In genomic region chr4:176229645-176230044, GRCh38 we compare ENCODE assay signal across 17 cellular contexts. TPM values are rescaled to one million over a fixed set of nuclear protein-coding genes. Genes with fewer than 3 reads are reported as not detected.
DNase-seq lines count a peak whose midpoint lies in the region; ATAC-seq and TF ChIP-seq lines count a peak whose summit lies in the region.
"Had no signal": no experiment of that assay in that cellular context is flagged by ENCODE, and none has a peak within 500 bp of the region (broad histone marks: within the 10 kb centered on the region; RNA-seq: fewer than 3 reads in every experiment).

No MANE protein-coding gene starts in this region.

- DNase-seq in mammary epithelial cell (no peak), MCF 10A (ENCODE audit: unreplicated experiment) (no peak), cerebellum (ENCODE audit: low spot score) (peak; percentile 14), sigmoid colon (no peak)
- DNase-seq: 8988T; CD4-positive, alpha-beta memory T cell; DMS79 treated with DMSO at 0.1 percent for 48 hours; NCI-H1048; NCI-H146; NCI-H2081; NCI-H524 had no signal

- H3K4me3 Mint-ChIP-seq in MCF 10A (ENCODE audit: unreplicated experiment) (no peak overlapping the region), nephron (peak overlapping the region in 1 of 3 experiments; percentile 8)
- H3K4me3 Mint-ChIP-seq: CD4-positive, alpha-beta memory T cell had no signal

- TF ChIP-seq EP300 in sigmoid colon (IDR thresholded peaks at IDR 0.05): no peak

- TF ChIP-seq CTCF in mammary epithelial cell (conservative IDR thresholded peaks at IDR 0.05 in 1 of 2, IDR thresholded peaks at IDR 0.05 in 1 of 2; ENCODE audit: extremely low read depth in 1 of 2, insufficient read depth in 1 of 2, low read depth in 1 of 2, low read length in 2 of 2) (no peak), MCF 10A (IDR thresholded peaks at IDR 0.05; ENCODE audit: unreplicated experiment) (no peak), nephron (IDR thresholded peaks at IDR 0.05; ENCODE audit: unreplicated experiment in 3 of 3) (no peak), sigmoid colon (IDR thresholded peaks at IDR 0.05) (no peak)

- WGBS in mammary epithelial cell (ENCODE audit: low coverage, missing lambda C conversion rate): 33% methylated on average over 4 of the region's 4 CpGs
- 69 to 75% methylated on average over 4 of the region's 4 CpGs for WGBS in sigmoid colon, 2 donors

- H3K27me3 Mint-ChIP-seq in MCF 10A (ENCODE audit: insufficient read depth, unreplicated experiment) (no peaks in the 10 kb centered on the region), nephron (ENCODE audit: low read depth) (no peaks in the 10 kb centered on the region)

- H3K9me3 ChIP-seq in mammary epithelial cell (replicated peaks; ENCODE audit: insufficient read depth, low read length) (no peaks in the 10 kb centered on the region), sigmoid colon (no peaks in the 10 kb centered on the region)

- no peaks in the 10 kb centered on the region for H4K20me1 ChIP-seq in mammary epithelial cell (ENCODE audit: insufficient read depth, low read length)

- no peak for TF ChIP-seq POLR2A in sigmoid colon (IDR thresholded peaks at IDR 0.05)

- H3K4me3 ChIP-seq in mammary epithelial cell (replicated peaks in 1 of 3; ENCODE audit: insufficient read depth in 1 of 3, low read depth in 2 of 3, low read length in 3 of 3): no peak overlapping the region
- no peak overlapping the region for H3K4me3 ChIP-seq in sigmoid colon

- no peaks in the 10 kb centered on the region for H3K4me1 Mint-ChIP-seq in MCF 10A (ENCODE audit: insufficient read depth, unreplicated experiment)
- H3K4me1 Mint-ChIP-seq in nephron: peaks cover 13% of the 10 kb centered on the region

- no peak overlapping the region for H3K9ac ChIP-seq in mammary epithelial cell (ENCODE audit: insufficient read depth, low read length)
- H3K9ac ChIP-seq: KMS-11 had no signal

- H3K27ac Mint-ChIP-seq in MCF 10A (ENCODE audit: low read depth, unreplicated experiment) (no peak overlapping the region), nephron (peak overlapping the region in 2 of 3 experiments; percentile 20 to 70)
- H3K27ac Mint-ChIP-seq: CD4-positive, alpha-beta memory T cell had no signal

- POLR2A ChIA-PET in MCF 10A (lab: Yijun Ruan, JAX): no interaction called here

- no peaks in the 10 kb centered on the region for H3K27me3 ChIP-seq in mammary epithelial cell (ENCODE audit: insufficient read depth, low read length)
- H3K27me3 ChIP-seq in sigmoid colon: no peaks in the 10 kb centered on the region

- ATAC-seq in HG02973 (IDR thresholded peaks at IDR 0.05; ENCODE audit: unreplicated experiment) (no peak), HG03135 (IDR thresholded peaks at IDR 0.05; ENCODE audit: unreplicated experiment) (no peak), HG02885 (IDR thresholded peaks at IDR 0.05; ENCODE audit: poor library complexity, unreplicated experiment) (no peak)
- ATAC-seq: HepG2 had no signal

- no peaks in the 10 kb centered on the region for H3K36me3 ChIP-seq in mammary epithelial cell (ENCODE audit: insufficient read depth, low read length)
- H3K36me3 ChIP-seq in sigmoid colon: no peaks in the 10 kb centered on the region

- H3K9me3 Mint-ChIP-seq in MCF 10A (ENCODE audit: unreplicated experiment) (no peaks in the 10 kb centered on the region), nephron (no peaks in the 10 kb centered on the region)
- H3K9me3 Mint-ChIP-seq: CD4-positive, alpha-beta memory T cell had no signal

- dilution Hi-C loops in mammary epithelial cell (cut with HindIII; ENCODE audit: low sequenced_read_pairs): no loop called here

- H3K79me2 ChIP-seq in mammary epithelial cell (ENCODE audit: insufficient read depth, low read length): no peaks in the 10 kb centered on the region

- no TSS peak for BruUV-seq in mammary epithelial cell (replicated peaks; lab: Mats Ljungman, UMichigan)
- BruUV-seq in MCF 10A (replicated peaks; lab: Mats Ljungman, UMichigan): no TSS peak

- CTCF ChIA-PET in mammary epithelial cell (lab: Charles Lee; ENCODE audit: low non-redundant PET) (no interaction called here), MCF 10A (lab: Yijun Ruan, JAX) (no interaction called here)

- no peak overlapping the region for H3K4me2 ChIP-seq in mammary epithelial cell (ENCODE audit: insufficient read depth, low read depth, low read length)
- H3K4me2 ChIP-seq: KMS-11 had no signal

- H2AFZ ChIP-seq in mammary epithelial cell (ENCODE audit: low read depth, low read length): peak overlapping the region; percentile 34

- in situ Hi-C loops in mammary epithelial cell (cut with MboI; ENCODE audit: low sequenced_read_pairs in 2 of 2): no loop called here

- H3K4me1 ChIP-seq in mammary epithelial cell (ENCODE audit: insufficient read depth, low read length) (no peaks in the 10 kb centered on the region), sigmoid colon (peaks cover 0 to 42% (median 29%) of the 10 kb centered on the region in 4 donors)

- intact Hi-C loops in mammary epithelial cell (cut with micrococcal nuclease): no loop called here
- intact Hi-C loops in MCF 10A (cut with micrococcal nuclease): no loop called here
- intact Hi-C loops in sigmoid colon (cut with DNase I): loop anchor here (5.0 kb wide), 1 partner anchor 77 kb away; no protein-coding TSS in a partner anchor

- H3K36me3 Mint-ChIP-seq in MCF 10A (ENCODE audit: insufficient read depth, unreplicated experiment) (no peaks in the 10 kb centered on the region), nephron (ENCODE audit: low read depth) (no peaks in the 10 kb centered on the region)
- H3K36me3 Mint-ChIP-seq: CD4-positive, alpha-beta memory T cell had no signal

- no peak overlapping the region for H3K27ac ChIP-seq in mammary epithelial cell (ENCODE audit: insufficient read depth, low read depth, low read length)
- H3K27ac ChIP-seq in sigmoid colon: peak overlapping the region; percentile 17 to 90 (median 74)
- H3K27ac ChIP-seq: KMS-11 had no signal

RNA-seq across cellular contexts. Expression of gene SPATA4, which starts 34.3 kb away (rescaled TPM):
- total RNA-seq in mammary epithelial cell (under 1 TPM; 0.17 to 0.94 TPM), MCF 10A (2022) (0.21 and 0.44 TPM in 2 replicates), cerebellum (0.09 TPM), sigmoid colon (1 to 10 TPM in 1 of 4 donors, under 1 TPM in 2, not detected in 1; 0.36 to 2.8 (median 0.54) TPM)
- polyA plus RNA-seq in mammary epithelial cell (0.06 TPM), sigmoid colon (not detected)
- not detected for polyA minus RNA-seq in mammary epithelial cell
- total RNA-seq: CD4-positive, alpha-beta memory T cell; HepG2 had no signal
- polyA plus RNA-seq: CD4-positive, alpha-beta memory T cell; HepG2 had no signal

RNA-seq across cellular contexts. Expression of gene ASB5, which starts 39.4 kb away (rescaled TPM):
- total RNA-seq in mammary epithelial cell (not detected), MCF 10A (2022) (not detected in 2 replicates), cerebellum (0.36 TPM), sigmoid colon (10 to 100 TPM; 14.3 to 69.2 (median 56.3) TPM)
- polyA plus RNA-seq in mammary epithelial cell (0.01 TPM), sigmoid colon (1 to 10 TPM in 1 of 3 donors, under 1 TPM in 1, not detected in 1; 0.29 to 1.8 TPM)
- not detected for polyA minus RNA-seq in mammary epithelial cell
- total RNA-seq: CD4-positive, alpha-beta memory T cell; HepG2 had no signal
- polyA plus RNA-seq: CD4-positive, alpha-beta memory T cell; HepG2 had no signal

Comparison
In these comparisons a context has a peak if more than half of its experiments do, and no peak if none do; other contexts are left out.
1. RNA of gene ASB5, which starts 39.4 kb away (total RNA-seq): 14.3 to 69.2 TPM in sigmoid colon; 0.36 TPM in cerebellum (single experiment), not detected in mammary epithelial cell and not detected in MCF 10A; every median in the first group is over 10 times any median in the second.